In genomic region chr10:53839437-53840039, GRCh38 we compare ENCODE assay signal across 10 cellular contexts.
DNase-seq lines count a peak whose midpoint lies in the region; ATAC-seq and TF ChIP-seq lines count a peak whose summit lies in the region.
"Had no signal": no experiment of that assay in that cellular context is flagged by ENCODE, and none has a peak within 500 bp of the region (broad histone marks: within the 10 kb centered on the region; RNA-seq: fewer than 3 reads in every experiment).

No MANE protein-coding gene starts in this region.

- no peaks in the 10 kb centered on the region for H3K4me1 ChIP-seq in OCI-LY1 (ENCODE audit: insufficient read depth, low read length, severe bottlenecking)
- no peaks in the 10 kb centered on the region for H3K4me1 ChIP-seq in CD8-positive, alpha-beta T cell (ENCODE audit: insufficient read depth, low read length)
- no peaks in the 10 kb centered on the region for H3K4me1 ChIP-seq in ovary (ENCODE audit: insufficient read depth)

- no peaks in the 10 kb centered on the region for H4K20me1 ChIP-seq in OCI-LY1 (ENCODE audit: insufficient read depth, low read length)

- H3K9me2 ChIP-seq in OCI-LY1 (ENCODE audit: low read depth, low read length), result no peaks in the 10 kb centered on the region

- TF ChIP-seq POLR2A in ovary (IDR thresholded peaks at IDR 0.05), result no peak

- no peaks in the 10 kb centered on the region for H3F3A ChIP-seq in OCI-LY1 (ENCODE audit: insufficient read depth, low read length)

- H3K4me1 Mint-ChIP-seq in endothelial cell (ENCODE audit: unreplicated experiment), result peaks cover 6% of the 10 kb centered on the region
- no peaks in the 10 kb centered on the region for H3K4me1 Mint-ChIP-seq in CD8-positive, alpha-beta T cell (ENCODE audit: low read depth)
- H3K4me1 Mint-ChIP-seq: B cell had no signal

- no peaks in the 10 kb centered on the region for H3K79me2 ChIP-seq in OCI-LY1 (ENCODE audit: insufficient read depth, low read length)

- no peaks in the 10 kb centered on the region for H3K9me3 ChIP-seq in OCI-LY1 (ENCODE audit: low read length)
- no peaks in the 10 kb centered on the region for H3K9me3 ChIP-seq in CD8-positive, alpha-beta T cell (ENCODE audit: low read length)
- H3K9me3 ChIP-seq in ovary, result no peaks in the 10 kb centered on the region
- H3K9me3 ChIP-seq: HAP-1 had no signal

- no peak overlapping the region for H2AFZ ChIP-seq in OCI-LY1 (ENCODE audit: low read length)

- CTCF ChIA-PET in CD8-positive, alpha-beta T cell (lab: Charles Lee), result no interaction called here

- no peak overlapping the region for H3K4me3 ChIP-seq in OCI-LY1 (ENCODE audit: low read depth, low read length, poor library complexity, severe bottlenecking)
- no peak overlapping the region for H3K4me3 ChIP-seq in retinal pigment epithelial cell (ENCODE audit: low read length)
- H3K4me3 ChIP-seq in CD8-positive, alpha-beta T cell (ENCODE audit: low read depth, low read length), result no peak overlapping the region
- no peak overlapping the region for H3K4me3 ChIP-seq in ovary
- H3K4me3 ChIP-seq: HAP-1 had no signal

- no peak overlapping the region for H3K9ac ChIP-seq in OCI-LY1 (ENCODE audit: low read length)

- POLR2A ChIA-PET in CD8-positive, alpha-beta T cell (lab: Charles Lee), result no interaction called here

- DNase-seq in NCI-H2171 treated with DMSO at 0.1 percent for 48 hours (lab: John Stamatoyannopoulos, UW) (peak; percentile 5), NCI-H2171 (lab: John Stamatoyannopoulos, UW) (no peak), endothelial cell (ENCODE audit: low spot score) (no peak), retinal pigment epithelial cell (ENCODE audit: low read depth) (no peak), ovary (no peak)
- no peak for DNase-seq in CD8-positive, alpha-beta T cell

- TF ChIP-seq EP300 in ovary (IDR thresholded peaks at IDR 0.05), result no peak

- H3K27ac ChIP-seq in OCI-LY1 (ENCODE audit: low read depth, low read length, poor library complexity, severe bottlenecking) (no peak overlapping the region), ovary (no peak overlapping the region)
- H3K27ac ChIP-seq in CD8-positive, alpha-beta T cell (ENCODE audit: low read depth, low read length), result no peak overlapping the region

- TF ChIP-seq CTCF in OCI-LY1 (IDR thresholded peaks at IDR 0.05; ENCODE audit: low read length) (peak; percentile 29), endothelial cell (IDR thresholded peaks at IDR 0.05; ENCODE audit: unreplicated experiment) (peak; percentile 69), retinal pigment epithelial cell (conservative IDR thresholded peaks at IDR 0.05; ENCODE audit: low read depth, low read length) (peak; percentile 46), ovary (IDR thresholded peaks at IDR 0.05) (no peak)
- TF ChIP-seq CTCF in CD8-positive, alpha-beta T cell (IDR thresholded peaks at IDR 0.05), result no peak

- H3K9me3 Mint-ChIP-seq in endothelial cell (ENCODE audit: unreplicated experiment), result no peaks in the 10 kb centered on the region
- peaks cover 6% of the 10 kb centered on the region for H3K9me3 Mint-ChIP-seq in CD8-positive, alpha-beta T cell

- no peaks in the 10 kb centered on the region for H3K36me3 Mint-ChIP-seq in endothelial cell (ENCODE audit: low read depth, unreplicated experiment)
- no peaks in the 10 kb centered on the region for H3K36me3 Mint-ChIP-seq in CD8-positive, alpha-beta T cell

- no peak overlapping the region for H3K4me3 Mint-ChIP-seq in endothelial cell (ENCODE audit: unreplicated experiment)
- no peak overlapping the region for H3K4me3 Mint-ChIP-seq in CD8-positive, alpha-beta T cell
- H3K4me3 Mint-ChIP-seq: B cell had no signal

- H3K4me2 ChIP-seq in OCI-LY1 (ENCODE audit: low read length), result no peak overlapping the region

- no peaks in the 10 kb centered on the region for H3K27me3 ChIP-seq in OCI-LY1 (ENCODE audit: insufficient read depth, low read length)
- H3K27me3 ChIP-seq in CD8-positive, alpha-beta T cell (ENCODE audit: insufficient read depth, low read length), result no peaks in the 10 kb centered on the region
- H3K27me3 ChIP-seq in ovary, result no peaks in the 10 kb centered on the region

- WGBS in ovary, 3 donors, result 6 to 16% (median 16%) methylated on average over 2 of the region's 2 CpGs

- H3K36me3 ChIP-seq in OCI-LY1 (ENCODE audit: insufficient read depth, low read length) (no peaks in the 10 kb centered on the region), ovary (no peaks in the 10 kb centered on the region)
- no peaks in the 10 kb centered on the region for H3K36me3 ChIP-seq in CD8-positive, alpha-beta T cell (ENCODE audit: insufficient read depth, low read length)
- H3K36me3 ChIP-seq: HAP-1 had no signal

- intact Hi-C loops in CD8-positive, alpha-beta T cell (cut with DNase I, micrococcal nuclease), result no loop called here
- intact Hi-C loops in ovary (cut with DNase I), result no loop called here

- H3K27ac Mint-ChIP-seq in endothelial cell (ENCODE audit: unreplicated experiment), result no peak overlapping the region
- no peak overlapping the region for H3K27ac Mint-ChIP-seq in CD8-positive, alpha-beta T cell
- H3K27ac Mint-ChIP-seq: B cell had no signal

- H3K27me3 Mint-ChIP-seq in endothelial cell (ENCODE audit: unreplicated experiment), result no peaks in the 10 kb centered on the region
- H3K27me3 Mint-ChIP-seq in CD8-positive, alpha-beta T cell (ENCODE audit: low read depth), result no peaks in the 10 kb centered on the region
- H3K27me3 Mint-ChIP-seq: B cell had no signal

- ATAC-seq in CD8-positive, alpha-beta T cell, result no peak
- no peak for ATAC-seq in esophagus mucosa

Comparison
In these comparisons a context has a peak if more than half of its experiments do, and no peak if none do; other contexts are left out.
1. CTCF ChIP-seq: peak in OCI-LY1 (single experiment), endothelial cell (single experiment) and retinal pigment epithelial cell (single experiment); none in CD8-positive, alpha-beta T cell (single experiment) and ovary (0 of 3).